1 cellular context compared by ENCODE assay signal in genomic region chr4:77819836-77820679, GRCh38.
TF ChIP-seq lines count a peak whose summit lies in the region.

No MANE protein-coding gene starts in this region.

TF ChIP-seq in K562, 482 proteins besides CTCF, POLR2A, EP300 and RAD21 (continued from another document and continues in another):
- TF ChIP-seq, protein P1, sequence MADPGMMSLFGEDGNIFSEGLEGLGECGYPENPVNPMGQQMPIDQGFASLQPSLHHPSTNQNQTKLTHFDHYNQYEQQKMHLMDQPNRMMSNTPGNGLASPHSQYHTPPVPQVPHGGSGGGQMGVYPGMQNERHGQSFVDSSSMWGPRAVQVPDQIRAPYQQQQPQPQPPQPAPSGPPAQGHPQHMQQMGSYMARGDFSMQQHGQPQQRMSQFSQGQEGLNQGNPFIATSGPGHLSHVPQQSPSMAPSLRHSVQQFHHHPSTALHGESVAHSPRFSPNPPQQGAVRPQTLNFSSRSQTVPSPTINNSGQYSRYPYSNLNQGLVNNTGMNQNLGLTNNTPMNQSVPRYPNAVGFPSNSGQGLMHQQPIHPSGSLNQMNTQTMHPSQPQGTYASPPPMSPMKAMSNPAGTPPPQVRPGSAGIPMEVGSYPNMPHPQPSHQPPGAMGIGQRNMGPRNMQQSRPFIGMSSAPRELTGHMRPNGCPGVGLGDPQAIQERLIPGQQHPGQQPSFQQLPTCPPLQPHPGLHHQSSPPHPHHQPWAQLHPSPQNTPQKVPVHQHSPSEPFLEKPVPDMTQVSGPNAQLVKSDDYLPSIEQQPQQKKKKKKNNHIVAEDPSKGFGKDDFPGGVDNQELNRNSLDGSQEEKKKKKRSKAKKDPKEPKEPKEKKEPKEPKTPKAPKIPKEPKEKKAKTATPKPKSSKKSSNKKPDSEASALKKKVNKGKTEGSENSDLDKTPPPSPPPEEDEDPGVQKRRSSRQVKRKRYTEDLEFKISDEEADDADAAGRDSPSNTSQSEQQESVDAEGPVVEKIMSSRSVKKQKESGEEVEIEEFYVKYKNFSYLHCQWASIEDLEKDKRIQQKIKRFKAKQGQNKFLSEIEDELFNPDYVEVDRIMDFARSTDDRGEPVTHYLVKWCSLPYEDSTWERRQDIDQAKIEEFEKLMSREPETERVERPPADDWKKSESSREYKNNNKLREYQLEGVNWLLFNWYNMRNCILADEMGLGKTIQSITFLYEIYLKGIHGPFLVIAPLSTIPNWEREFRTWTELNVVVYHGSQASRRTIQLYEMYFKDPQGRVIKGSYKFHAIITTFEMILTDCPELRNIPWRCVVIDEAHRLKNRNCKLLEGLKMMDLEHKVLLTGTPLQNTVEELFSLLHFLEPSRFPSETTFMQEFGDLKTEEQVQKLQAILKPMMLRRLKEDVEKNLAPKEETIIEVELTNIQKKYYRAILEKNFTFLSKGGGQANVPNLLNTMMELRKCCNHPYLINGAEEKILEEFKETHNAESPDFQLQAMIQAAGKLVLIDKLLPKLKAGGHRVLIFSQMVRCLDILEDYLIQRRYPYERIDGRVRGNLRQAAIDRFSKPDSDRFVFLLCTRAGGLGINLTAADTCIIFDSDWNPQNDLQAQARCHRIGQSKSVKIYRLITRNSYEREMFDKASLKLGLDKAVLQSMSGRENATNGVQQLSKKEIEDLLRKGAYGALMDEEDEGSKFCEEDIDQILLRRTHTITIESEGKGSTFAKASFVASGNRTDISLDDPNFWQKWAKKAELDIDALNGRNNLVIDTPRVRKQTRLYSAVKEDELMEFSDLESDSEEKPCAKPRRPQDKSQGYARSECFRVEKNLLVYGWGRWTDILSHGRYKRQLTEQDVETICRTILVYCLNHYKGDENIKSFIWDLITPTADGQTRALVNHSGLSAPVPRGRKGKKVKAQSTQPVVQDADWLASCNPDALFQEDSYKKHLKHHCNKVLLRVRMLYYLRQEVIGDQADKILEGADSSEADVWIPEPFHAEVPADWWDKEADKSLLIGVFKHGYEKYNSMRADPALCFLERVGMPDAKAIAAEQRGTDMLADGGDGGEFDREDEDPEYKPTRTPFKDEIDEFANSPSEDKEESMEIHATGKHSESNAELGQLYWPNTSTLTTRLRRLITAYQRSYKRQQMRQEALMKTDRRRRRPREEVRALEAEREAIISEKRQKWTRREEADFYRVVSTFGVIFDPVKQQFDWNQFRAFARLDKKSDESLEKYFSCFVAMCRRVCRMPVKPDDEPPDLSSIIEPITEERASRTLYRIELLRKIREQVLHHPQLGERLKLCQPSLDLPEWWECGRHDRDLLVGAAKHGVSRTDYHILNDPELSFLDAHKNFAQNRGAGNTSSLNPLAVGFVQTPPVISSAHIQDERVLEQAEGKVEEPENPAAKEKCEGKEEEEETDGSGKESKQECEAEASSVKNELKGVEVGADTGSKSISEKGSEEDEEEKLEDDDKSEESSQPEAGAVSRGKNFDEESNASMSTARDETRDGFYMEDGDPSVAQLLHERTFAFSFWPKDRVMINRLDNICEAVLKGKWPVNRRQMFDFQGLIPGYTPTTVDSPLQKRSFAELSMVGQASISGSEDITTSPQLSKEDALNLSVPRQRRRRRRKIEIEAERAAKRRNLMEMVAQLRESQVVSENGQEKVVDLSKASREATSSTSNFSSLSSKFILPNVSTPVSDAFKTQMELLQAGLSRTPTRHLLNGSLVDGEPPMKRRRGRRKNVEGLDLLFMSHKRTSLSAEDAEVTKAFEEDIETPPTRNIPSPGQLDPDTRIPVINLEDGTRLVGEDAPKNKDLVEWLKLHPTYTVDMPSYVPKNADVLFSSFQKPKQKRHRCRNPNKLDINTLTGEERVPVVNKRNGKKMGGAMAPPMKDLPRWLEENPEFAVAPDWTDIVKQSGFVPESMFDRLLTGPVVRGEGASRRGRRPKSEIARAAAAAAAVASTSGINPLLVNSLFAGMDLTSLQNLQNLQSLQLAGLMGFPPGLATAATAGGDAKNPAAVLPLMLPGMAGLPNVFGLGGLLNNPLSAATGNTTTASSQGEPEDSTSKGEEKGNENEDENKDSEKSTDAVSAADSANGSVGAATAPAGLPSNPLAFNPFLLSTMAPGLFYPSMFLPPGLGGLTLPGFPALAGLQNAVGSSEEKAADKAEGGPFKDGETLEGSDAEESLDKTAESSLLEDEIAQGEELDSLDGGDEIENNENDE (IDR thresholded peaks at IDR 0.05; ENCODE audit: low read depth, low read length) = no peak
- no peak for TF ChIP-seq ELF1 (tag; IDR thresholded peaks at IDR 0.05)
- TF ChIP-seq, protein P2, sequence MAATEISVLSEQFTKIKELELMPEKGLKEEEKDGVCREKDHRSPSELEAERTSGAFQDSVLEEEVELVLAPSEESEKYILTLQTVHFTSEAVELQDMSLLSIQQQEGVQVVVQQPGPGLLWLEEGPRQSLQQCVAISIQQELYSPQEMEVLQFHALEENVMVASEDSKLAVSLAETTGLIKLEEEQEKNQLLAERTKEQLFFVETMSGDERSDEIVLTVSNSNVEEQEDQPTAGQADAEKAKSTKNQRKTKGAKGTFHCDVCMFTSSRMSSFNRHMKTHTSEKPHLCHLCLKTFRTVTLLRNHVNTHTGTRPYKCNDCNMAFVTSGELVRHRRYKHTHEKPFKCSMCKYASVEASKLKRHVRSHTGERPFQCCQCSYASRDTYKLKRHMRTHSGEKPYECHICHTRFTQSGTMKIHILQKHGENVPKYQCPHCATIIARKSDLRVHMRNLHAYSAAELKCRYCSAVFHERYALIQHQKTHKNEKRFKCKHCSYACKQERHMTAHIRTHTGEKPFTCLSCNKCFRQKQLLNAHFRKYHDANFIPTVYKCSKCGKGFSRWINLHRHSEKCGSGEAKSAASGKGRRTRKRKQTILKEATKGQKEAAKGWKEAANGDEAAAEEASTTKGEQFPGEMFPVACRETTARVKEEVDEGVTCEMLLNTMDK (IDR thresholded peaks at IDR 0.05; ENCODE audit: borderline replicate concordance, insufficient read depth, low read depth, low read length, poor library complexity, severe bottlenecking) = peak; percentile 77
- TF ChIP-seq ZNF280A (IDR thresholded peaks at IDR 0.05; ENCODE audit: low read depth, partially characterized antibody) = no peak
- no peak for TF ChIP-seq ZNF217 (CRISPR knock-in tag; IDR thresholded peaks at IDR 0.05)
- TF ChIP-seq KDM1A (IDR thresholded peaks at IDR 0.05) = peak in 1 of 2 experiments; percentile 12; a peak in 1 of 4 replicates
- TF ChIP-seq ZNF561 (CRISPR knock-in tag; conservative IDR thresholded peaks at IDR 0.05) = no peak
- TF ChIP-seq ZC3H11A (IDR thresholded peaks at IDR 0.05; ENCODE audit: low read depth, low read length) = no peak
- TF ChIP-seq NR3C1 (CRISPR knock-in tag; IDR thresholded peaks at IDR 0.05) = no peak
- no peak for TF ChIP-seq BACH1 (tag; IDR thresholded peaks at IDR 0.05)
- TF ChIP-seq ELF4 (CRISPR knock-in tag; IDR thresholded peaks at IDR 0.05) = no peak
- peak; percentile 90 for TF ChIP-seq KDM5B (IDR thresholded peaks at IDR 0.05; ENCODE audit: insufficient replicate concordance, low read depth, low read length)
- no peak for TF ChIP-seq RREB1 (CRISPR knock-in tag; IDR thresholded peaks at IDR 0.05)
- TF ChIP-seq, protein P3, sequence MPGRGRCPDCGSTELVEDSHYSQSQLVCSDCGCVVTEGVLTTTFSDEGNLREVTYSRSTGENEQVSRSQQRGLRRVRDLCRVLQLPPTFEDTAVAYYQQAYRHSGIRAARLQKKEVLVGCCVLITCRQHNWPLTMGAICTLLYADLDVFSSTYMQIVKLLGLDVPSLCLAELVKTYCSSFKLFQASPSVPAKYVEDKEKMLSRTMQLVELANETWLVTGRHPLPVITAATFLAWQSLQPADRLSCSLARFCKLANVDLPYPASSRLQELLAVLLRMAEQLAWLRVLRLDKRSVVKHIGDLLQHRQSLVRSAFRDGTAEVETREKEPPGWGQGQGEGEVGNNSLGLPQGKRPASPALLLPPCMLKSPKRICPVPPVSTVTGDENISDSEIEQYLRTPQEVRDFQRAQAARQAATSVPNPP (IDR thresholded peaks at IDR 0.05; ENCODE audit: borderline replicate concordance, insufficient read depth, insufficient read length) = no peak
- no peak for TF ChIP-seq SREBF2 (CRISPR knock-in tag; IDR thresholded peaks at IDR 0.05)
- no peak for TF ChIP-seq ZNF12 (CRISPR knock-in tag; IDR thresholded peaks at IDR 0.05)
- TF ChIP-seq CSDE1 (IDR thresholded peaks at IDR 0.05) = no peak
- TF ChIP-seq HMGN3 (IDR thresholded peaks at IDR 0.05; ENCODE audit: borderline replicate concordance, extremely low read depth, insufficient read length, low read depth, low read length) = peak; percentile 69
- peak; percentile 42; the same call in 1 of the 2 replicates for TF ChIP-seq GABPA (tag; conservative IDR thresholded peaks at IDR 0.05; ENCODE audit: low read depth)
- TF ChIP-seq POLR3A (IDR thresholded peaks at IDR 0.05; ENCODE audit: borderline replicate concordance, extremely low read depth, insufficient read depth, insufficient read length) = no peak
- TF ChIP-seq THAP12 (CRISPR knock-in tag; IDR thresholded peaks at IDR 0.05) = peak; percentile 5; the same call in 1 of the 2 replicates
- TF ChIP-seq HNRNPUL1 (IDR thresholded peaks at IDR 0.05; ENCODE audit: low read length) = no peak
- TF ChIP-seq FOXP4 (CRISPR knock-in tag; IDR thresholded peaks at IDR 0.05; ENCODE audit: borderline replicate concordance) = no peak
